In genomic region chr10:89392974-89393373, GRCh38 we compare ENCODE assay signal across 8 cellular contexts. TPM values are rescaled to one million over a fixed set of nuclear protein-coding genes. Genes with fewer than 3 reads are reported as not detected.
DNase-seq lines count a peak whose midpoint lies in the region; ATAC-seq and TF ChIP-seq lines count a peak whose summit lies in the region.

No MANE protein-coding gene starts in this region.

- peak overlapping the region; percentile 81 to 97 (median 93) for H3K4me3 Mint-ChIP-seq in CD4-positive, CD25-positive, alpha-beta regulatory T cell
- H3K4me3 Mint-ChIP-seq in naive thymus-derived CD4-positive, alpha-beta T cell = peak overlapping the region; percentile 85 to 96 (median 90)

- intact Hi-C loops in naive thymus-derived CD4-positive, alpha-beta T cell (cut with micrococcal nuclease) = loop anchor here (1.0 to 5.0 kb wide), 12 partner anchors 21 to 1530 kb away; partner anchors contain the start of genes IFIT5 (in 2 of the 2), FAS (in 1 of the 2), IFIT2 (in 1 of the 2) and KIF20B (in 1 of the 2)

- CTCF ChIA-PET in naive thymus-derived CD4-positive, alpha-beta T cell (lab: Charles Lee) = interaction anchor here (0.7 to 2.5 kb wide), 9 partner anchors 21 to 1774 kb away, joined by 3 to 8 read pairs (median 4); partner anchors contain the start of genes IFIT2 and IFIT5

- H3K9me3 ChIP-seq in CD4-positive, CD25-positive, alpha-beta regulatory T cell (ENCODE audit: control insufficient read depth in 2 of 2, low read length in 2 of 2) = no peaks in the 10 kb centered on the region
- H3K9me3 ChIP-seq in naive thymus-derived CD4-positive, alpha-beta T cell (ENCODE audit: control insufficient read depth in 2 of 3, low read length in 3 of 3) = no peaks in the 10 kb centered on the region

- peak overlapping the region; percentile 96 for H3K4me3 ChIP-seq in CD4-positive, CD25-positive, alpha-beta regulatory T cell (ENCODE audit: low read depth, low read length)
- H3K4me3 ChIP-seq in epithelial cell of esophagus (ENCODE audit: low read length) = no peak overlapping the region
- peak overlapping the region; percentile 82 for H3K4me3 ChIP-seq in naive thymus-derived CD4-positive, alpha-beta T cell (ENCODE audit: low read length)

- no peak for ATAC-seq in CD4-positive, CD25-positive, alpha-beta regulatory T cell (ENCODE audit: low read depth in 2 of 2)
- ATAC-seq in GM21825 (IDR thresholded peaks at IDR 0.05; ENCODE audit: unreplicated experiment) = peak; percentile 26
- peak; percentile 36 for ATAC-seq in naive thymus-derived CD4-positive, alpha-beta T cell

- peaks cover 26% of the 10 kb centered on the region for H3K4me1 ChIP-seq in CD4-positive, CD25-positive, alpha-beta regulatory T cell (ENCODE audit: control insufficient read depth, insufficient read depth, low read length, poor library complexity, severe bottlenecking)
- peaks cover 14 to 19% of the 10 kb centered on the region in 2 donors for H3K4me1 ChIP-seq in naive thymus-derived CD4-positive, alpha-beta T cell (ENCODE audit: control insufficient read depth in 2 of 2, insufficient read depth in 2 of 2, low read length in 2 of 2)

- peak overlapping the region; percentile 74 for H3K27ac ChIP-seq in CD4-positive, CD25-positive, alpha-beta regulatory T cell (ENCODE audit: insufficient read depth, low read length, poor library complexity, severe bottlenecking)
- peak overlapping the region; percentile 72 for H3K27ac ChIP-seq in naive thymus-derived CD4-positive, alpha-beta T cell (ENCODE audit: low read depth, low read length)

- H3K4me1 Mint-ChIP-seq in CD4-positive, CD25-positive, alpha-beta regulatory T cell = peaks cover 0 to 54% (median 41%) of the 10 kb centered on the region in 4 donors
- peaks cover 16 to 56% (median 45%) of the 10 kb centered on the region in 7 donors for H3K4me1 Mint-ChIP-seq in naive thymus-derived CD4-positive, alpha-beta T cell

- POLR2A ChIA-PET in naive thymus-derived CD4-positive, alpha-beta T cell (lab: Charles Lee) = interaction anchor here (0.6 to 4.2 kb wide), 15 partner anchors 9 to 173 kb away, joined by 3 to 61 read pairs (median 6); partner anchors contain the start of genes IFIT2, IFIT3, IFIT5 and LIPA

- H3K36me3 Mint-ChIP-seq in CD4-positive, CD25-positive, alpha-beta regulatory T cell = peaks cover 10% of the 10 kb centered on the region
- peaks cover 2 to 21% (median 10%) of the 10 kb centered on the region in 5 donors for H3K36me3 Mint-ChIP-seq in naive thymus-derived CD4-positive, alpha-beta T cell

- H3K36me3 ChIP-seq in CD4-positive, CD25-positive, alpha-beta regulatory T cell (ENCODE audit: control insufficient read depth, insufficient read depth, low read length) = no peaks in the 10 kb centered on the region
- no peaks in the 10 kb centered on the region for H3K36me3 ChIP-seq in naive thymus-derived CD4-positive, alpha-beta T cell (ENCODE audit: control insufficient read depth in 2 of 3, insufficient read depth in 3 of 3, low read length in 3 of 3)

- TF ChIP-seq CTCF in epithelial cell of esophagus (IDR thresholded peaks at IDR 0.05; ENCODE audit: insufficient read depth, low read depth, low read length, missing control alignments) = no peak

- no peaks in the 10 kb centered on the region for H3K27me3 Mint-ChIP-seq in CD4-positive, CD25-positive, alpha-beta regulatory T cell
- H3K27me3 Mint-ChIP-seq in naive thymus-derived CD4-positive, alpha-beta T cell = peaks cover 0 to 6% (median 0%) of the 10 kb centered on the region in 5 donors

- peak overlapping the region; percentile 80 to 95 (median 90) for H3K27ac Mint-ChIP-seq in CD4-positive, CD25-positive, alpha-beta regulatory T cell
- peak overlapping the region; percentile 87 to 97 (median 93) for H3K27ac Mint-ChIP-seq in naive thymus-derived CD4-positive, alpha-beta T cell

- DNase-seq in CD4-positive, CD25-positive, alpha-beta regulatory T cell = no peak
- DNase-seq in RPMI7951 (ENCODE audit: low read depth) = peak; percentile 73
- peak; percentile 47 for DNase-seq in epithelial cell of esophagus (ENCODE audit: low read depth)
- peak in 1 of 9 donors; percentile 9 for DNase-seq in naive thymus-derived CD4-positive, alpha-beta T cell
- no peak for DNase-seq in NK-92 treated with Interleukin-12 subunit alpha and Interleukin-12 subunit beta, amount 100 ng/mL, for 24 hours (lab: John Stamatoyannopoulos, UW)
- no peak for DNase-seq in NCI-H69 (lab: John Stamatoyannopoulos, UW)
- no peak for DNase-seq in SHP77 treated with DMSO at 0.1 percent for 48 hours (lab: John Stamatoyannopoulos, UW)

- H3K9me3 Mint-ChIP-seq in CD4-positive, CD25-positive, alpha-beta regulatory T cell = no peaks in the 10 kb centered on the region
- H3K9me3 Mint-ChIP-seq in naive thymus-derived CD4-positive, alpha-beta T cell = no peaks in the 10 kb centered on the region

- H3K27me3 ChIP-seq in CD4-positive, CD25-positive, alpha-beta regulatory T cell (ENCODE audit: control insufficient read depth, insufficient read depth, low read length) = no peaks in the 10 kb centered on the region
- no peaks in the 10 kb centered on the region for H3K27me3 ChIP-seq in naive thymus-derived CD4-positive, alpha-beta T cell (ENCODE audit: control insufficient read depth in 2 of 2, insufficient read depth in 2 of 2, low read length in 2 of 2)

RNA-seq across cellular contexts. Expression of gene IFIT1, which starts 0.6 kb away (rescaled TPM):
- 6.1 TPM for total RNA-seq in CD4-positive, CD25-positive, alpha-beta regulatory T cell
- polyA plus RNA-seq in CD4-positive, CD25-positive, alpha-beta regulatory T cell = 10 to 100 TPM in 2 of 4 donors, 1 to 10 TPM in 2; 5.5 to 15.9 (median 10.7) TPM
- 29.9 and 36.3 TPM in 2 replicates for total RNA-seq in RPMI7951 (2014; rRNA removed; shearing (Covaris generic))
- total RNA-seq in naive thymus-derived CD4-positive, alpha-beta T cell = 10 to 100 TPM in 1 of 5 experiments, 1 to 10 TPM in 4; 1.7 to 15.7 (median 6.5) TPM
- polyA plus RNA-seq in naive thymus-derived CD4-positive, alpha-beta T cell = 10 to 100 TPM in 1 of 2 donors, 1 to 10 TPM in 1; 4.7 to 16.5 TPM

RNA-seq across cellular contexts. Expression of gene IFIT1B, which starts 15.1 kb away (rescaled TPM):
- not detected for total RNA-seq in CD4-positive, CD25-positive, alpha-beta regulatory T cell
- under 1 TPM in 1 of 4 donors, not detected in 3; 0.08 TPM for polyA plus RNA-seq in CD4-positive, CD25-positive, alpha-beta regulatory T cell
- not detected in 2 replicates for total RNA-seq in RPMI7951 (2014; rRNA removed; shearing (Covaris generic))
- total RNA-seq in naive thymus-derived CD4-positive, alpha-beta T cell = not detected
- under 1 TPM in 1 of 2 donors, not detected in 1; 0.44 TPM for polyA plus RNA-seq in naive thymus-derived CD4-positive, alpha-beta T cell

RNA-seq across cellular contexts. Expression of gene IFIT5, which starts 21.4 kb away (rescaled TPM):
- total RNA-seq in CD4-positive, CD25-positive, alpha-beta regulatory T cell = 20.8 TPM
- polyA plus RNA-seq in CD4-positive, CD25-positive, alpha-beta regulatory T cell = 10 to 100 TPM; 12.3 to 18.1 (median 13.0) TPM
- 20.8 and 28.7 TPM in 2 replicates for total RNA-seq in RPMI7951 (2014; rRNA removed; shearing (Covaris generic))
- 10 to 100 TPM; 13.1 to 34.0 (median 24.8) TPM for total RNA-seq in naive thymus-derived CD4-positive, alpha-beta T cell
- polyA plus RNA-seq in naive thymus-derived CD4-positive, alpha-beta T cell = 10 to 100 TPM; 13.0 to 15.1 TPM

Comparison
In these comparisons a context has a peak if more than half of its experiments do, and no peak if none do; other contexts are left out.
1. ATAC-seq: peak in GM21825 (single experiment) and naive thymus-derived CD4-positive, alpha-beta T cell (single experiment); none in CD4-positive, CD25-positive, alpha-beta regulatory T cell (0 of 2).
2. DNase-seq: peak in RPMI7951 (single experiment) and epithelial cell of esophagus (single experiment); none in CD4-positive, CD25-positive, alpha-beta regulatory T cell (0 of 3), NK-92 treated with Interleukin-12 subunit alpha and Interleukin-12 subunit beta, amount 100 ng/mL, for 24 hours (single experiment), NCI-H69 (single experiment) and SHP77 treated with DMSO at 0.1 percent for 48 hours (single experiment).